In genomic region chr7:158704524-158705233, GRCh38 we compare ENCODE assay signal across 1 cellular context.
TF ChIP-seq lines count a peak whose summit lies in the region.

NCAPG2 (minus strand) TSS chr7:158704804; CDS start chr7:158701899, 2,905 bp downstream.

TF ChIP-seq in H1, 55 proteins besides CTCF, POLR2A, EP300 and RAD21 (continued from another document):
- TF ChIP-seq CHD2 (IDR thresholded peaks at IDR 0.05; ENCODE audit: low read length) = peak; percentile 98
- TF ChIP-seq RNF2 (IDR thresholded peaks at IDR 0.05; ENCODE audit: borderline replicate concordance, low read depth, low read length, missing control alignments, poor library complexity, severe bottlenecking) = no peak
- no peak for TF ChIP-seq CBX5 (IDR thresholded peaks at IDR 0.05; ENCODE audit: low read depth, low read length)
- peak; percentile 74; the same call in 1 of the 2 replicates for TF ChIP-seq MAX (IDR thresholded peaks at IDR 0.05)
- TF ChIP-seq NRF1 (IDR thresholded peaks at IDR 0.05; ENCODE audit: low read depth, low read length) = no peak
- TF ChIP-seq CTBP2 (IDR thresholded peaks at IDR 0.05; ENCODE audit: borderline replicate concordance, insufficient read depth, insufficient read length, low read length) = peak; percentile 73
- TF ChIP-seq E2F6 (IDR thresholded peaks at IDR 0.05) = peak; percentile 58; the same call in 1 of the 2 replicates
- no peak for TF ChIP-seq JUN (IDR thresholded peaks at IDR 0.05; ENCODE audit: low read depth, low read length)
- TF ChIP-seq SP4 (IDR thresholded peaks at IDR 0.05; ENCODE audit: low read length) = peak; percentile 64; the same call in 1 of the 2 replicates
- TF ChIP-seq TEAD4 (IDR thresholded peaks at IDR 0.05; ENCODE audit: low read depth, low read length) = peak; percentile 53; the same call in 1 of the 2 replicates
- TF ChIP-seq CREB1 (IDR thresholded peaks at IDR 0.05) = peak; percentile 76
- peak; percentile 54; the same call in 1 of the 2 replicates for TF ChIP-seq TBP (IDR thresholded peaks at IDR 0.05; ENCODE audit: low read depth, low read length)
- no peak for TF ChIP-seq TAF7 (optimal IDR thresholded peaks at IDR 0.05; ENCODE audit: borderline replicate concordance, low read depth, low read length)
- TF ChIP-seq RBBP5 (IDR thresholded peaks at IDR 0.05; ENCODE audit: borderline replicate concordance, low read depth, low read length) = peak; percentile 45; the same call in 1 of the 2 replicates
- TF ChIP-seq TAF1 (IDR thresholded peaks at IDR 0.05; ENCODE audit: low read depth, low read length) = peak; percentile 79
- TF ChIP-seq MAFK (IDR thresholded peaks at IDR 0.05; ENCODE audit: low read depth, low read length) = no peak
- no peak for TF ChIP-seq RFX5 (IDR thresholded peaks at IDR 0.05; ENCODE audit: borderline replicate concordance, low read depth, low read length)
- TF ChIP-seq USF2 (IDR thresholded peaks at IDR 0.05; ENCODE audit: low read length) = no peak
- TF ChIP-seq POLR2AphosphoS5 (IDR thresholded peaks at IDR 0.05; ENCODE audit: low read depth, low read length) = peak; percentile 33; the same call in 1 of the 2 replicates
- peak; percentile 51 for TF ChIP-seq ASH2L (IDR thresholded peaks at IDR 0.05; ENCODE audit: low read length)
- TF ChIP-seq BACH1 (IDR thresholded peaks at IDR 0.05; ENCODE audit: low read length) = peak; percentile 90
- no peak for TF ChIP-seq NANOG (IDR thresholded peaks at IDR 0.05; ENCODE audit: insufficient read depth, low read depth, low read length, poor library complexity, severe bottlenecking)
- peak; percentile 42; the same call in 1 of the 2 replicates for TF ChIP-seq EGR1 (IDR thresholded peaks at IDR 0.05; ENCODE audit: borderline replicate concordance, low read depth, low read length)
- no peak for TF ChIP-seq GABPA (IDR thresholded peaks at IDR 0.05; ENCODE audit: borderline replicate concordance, insufficient read depth, low read length)
- TF ChIP-seq ZNF274 (IDR thresholded peaks at IDR 0.05; ENCODE audit: borderline replicate concordance, extremely low read depth, low read length) = no peak
TF ChIP-seq in H1: peak in this region for 19.
